In genomic region chr3:163878396-163878795, GRCh38 we compare ENCODE assay signal across 15 cellular contexts.
"Had no signal": no experiment of that assay in that cellular context is flagged by ENCODE, and none has a peak within 500 bp of the region (broad histone marks: within the 10 kb centered on the region; RNA-seq: fewer than 3 reads in every experiment).

No MANE protein-coding gene starts in this region.

- H3K9me3 ChIP-seq: neutrophil had no signal

- H3K27me3 ChIP-seq: esophagus muscularis mucosa, neutrophil had no signal

- H3K4me3 ChIP-seq: esophagus muscularis mucosa, left ventricle myocardium inferior, mucosa of descending colon had no signal

- H3K4me1 ChIP-seq: esophagus muscularis mucosa, left ventricle myocardium inferior had no signal

- H3K27ac ChIP-seq: esophagus muscularis mucosa, left ventricle myocardium inferior, neutrophil had no signal

- H3K36me3 ChIP-seq: esophagus muscularis mucosa, left ventricle myocardium inferior, neutrophil had no signal

- DNase-seq: activated B cell treated with CpG ODN at 0.5 μM for 24 hours; activated CD4-positive, alpha-beta T cell treated with anti-CD3 and anti-CD28 coated beads for 48 hours; activated CD8-positive, alpha-beta memory T cell treated with anti-CD3 and anti-CD28 coated beads, Interleukin-2, amount 50 U/mL, for 4 hours; activated CD8-positive, alpha-beta T cell treated with anti-CD3 and anti-CD28 coated beads, Interleukin-2, amount 10 ng/mL, durations not matched to agents 7 days and 5 days; activated effector memory CD4-positive, alpha-beta T cell treated with anti-CD3 and anti-CD28 coated beads, Interleukin-2, amount 50 U/mL, for 16 hours; activated T-cell treated with anti-CD3 and anti-CD28 coated beads, Interleukin-2, amount 50 U/mL, for 48 hours; caudate nucleus; hypothalamus; left ventricle myocardium inferior; naive thymus-derived CD4-positive, alpha-beta T cell; retina; stimulated activated CD4-positive, alpha-beta T cell treated with anti-CD3 and anti-CD28 coated beads, Interleukin-12 subunit alpha, Interleukin-12 subunit beta, amount 100 ng/mL, for 4 hours had no signal
